Comparison of ENCODE assay signal across 8 cellular contexts in genomic region chr9:113622600-113623400, GRCh38.
DNase-seq lines count a peak whose midpoint lies in the region; ATAC-seq and TF ChIP-seq lines count a peak whose summit lies in the region.

No MANE protein-coding gene starts in this region.

- ATAC-seq in HG02678 (IDR thresholded peaks at IDR 0.05; ENCODE audit: unreplicated experiment) (peak; percentile 65), PC-3 (peak; percentile 64)

- H2AFZ ChIP-seq in PC-3 (ENCODE audit: low read length) = no peak overlapping the region

- CTCF ChIA-PET in PC-3 (lab: Charles Lee) = no interaction called here
- CTCF ChIA-PET in HEK293T (lab: Yijun Ruan, JAX) = no interaction called here

- H3K36me3 ChIP-seq in PC-3 (ENCODE audit: low read depth, low read length) = no peaks in the 10 kb centered on the region

- BruUV-seq in PC-3 (replicated peaks; lab: Mats Ljungman, UMichigan) = no TSS peak

- peak; percentile 43 for DNase-seq in stimulated activated naive CD4-positive, alpha-beta T cell treated with Interleukin-2 at 50 U/mL for 16 hours (lab: John Stamatoyannopoulos, UW)
- DNase-seq in stimulated activated naive CD4-positive, alpha-beta T cell (lab: John Stamatoyannopoulos, UW) = no peak
- DNase-seq in PC-3 (peak; percentile 74), dermis blood vessel endothelial cell (peak; percentile 92), retinal pigment epithelial cell (ENCODE audit: low read depth) (peak; percentile 98), HEK293T (ENCODE audit: extremely low spot score) (no peak), NOMO-1 treated with DMSO at 0.1 percent for 48 hours (lab: John Stamatoyannopoulos, UW; ENCODE audit: unreplicated experiment) (no peak)

- POLR2A ChIA-PET in PC-3 (lab: Charles Lee; ENCODE audit: unreplicated experiment) (no interaction called here), HEK293T (lab: Yijun Ruan, JAX) (no interaction called here)

- peak overlapping the region; percentile 46 for H3K4me2 ChIP-seq in PC-3 (ENCODE audit: low read length)

- no peaks in the 10 kb centered on the region for H3F3A ChIP-seq in PC-3 (ENCODE audit: low read length, unreplicated experiment)

- no peaks in the 10 kb centered on the region for H3K27me3 ChIP-seq in PC-3 (ENCODE audit: low read length)

- H3K9ac ChIP-seq in PC-3 (ENCODE audit: low read length) = no peak overlapping the region

- peak overlapping the region; percentile 48 for H3K27ac ChIP-seq in PC-3 (ENCODE audit: low read length)

- H3K9me2 ChIP-seq in PC-3 (replicated peaks; ENCODE audit: low read length) = no peaks in the 10 kb centered on the region

- intact Hi-C loops in PC-3 (cut with micrococcal nuclease) = no loop called here

- no peaks in the 10 kb centered on the region for H4K20me1 ChIP-seq in PC-3 (ENCODE audit: low read length)

- TF ChIP-seq CTCF in PC-3 (conservative IDR thresholded peaks at IDR 0.05; ENCODE audit: low read depth, low read length) (no peak), retinal pigment epithelial cell (conservative IDR thresholded peaks at IDR 0.05; ENCODE audit: low read depth, low read length) (no peak)

- peaks cover 33% of the 10 kb centered on the region for H3K4me1 ChIP-seq in PC-3 (ENCODE audit: insufficient read depth, low read length)

- no peaks in the 10 kb centered on the region for H3K79me2 ChIP-seq in PC-3 (ENCODE audit: low read length)

- H3K9me3 ChIP-seq in PC-3 (ENCODE audit: low read length) = no peaks in the 10 kb centered on the region

- no peak overlapping the region for H3K4me3 ChIP-seq in PC-3 (ENCODE audit: low read length)
- H3K4me3 ChIP-seq in retinal pigment epithelial cell (ENCODE audit: low read length) = no peak overlapping the region

TF ChIP-seq in HEK293T, 16 proteins besides CTCF, POLR2A, EP300 and RAD21:
- TF ChIP-seq HDGF (IDR thresholded peaks at IDR 0.05; ENCODE audit: borderline replicate concordance) = no peak
- TF ChIP-seq CTBP1 (IDR thresholded peaks at IDR 0.05; ENCODE audit: borderline replicate concordance) = no peak
- TF ChIP-seq NFRKB (IDR thresholded peaks at IDR 0.05) = no peak
- TF ChIP-seq SP1 (IDR thresholded peaks at IDR 0.05) = no peak
- TF ChIP-seq, protein P1, sequence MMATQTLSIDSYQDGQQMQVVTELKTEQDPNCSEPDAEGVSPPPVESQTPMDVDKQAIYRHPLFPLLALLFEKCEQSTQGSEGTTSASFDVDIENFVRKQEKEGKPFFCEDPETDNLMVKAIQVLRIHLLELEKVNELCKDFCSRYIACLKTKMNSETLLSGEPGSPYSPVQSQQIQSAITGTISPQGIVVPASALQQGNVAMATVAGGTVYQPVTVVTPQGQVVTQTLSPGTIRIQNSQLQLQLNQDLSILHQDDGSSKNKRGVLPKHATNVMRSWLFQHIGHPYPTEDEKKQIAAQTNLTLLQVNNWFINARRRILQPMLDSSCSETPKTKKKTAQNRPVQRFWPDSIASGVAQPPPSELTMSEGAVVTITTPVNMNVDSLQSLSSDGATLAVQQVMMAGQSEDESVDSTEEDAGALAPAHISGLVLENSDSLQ (IDR thresholded peaks at IDR 0.05) = no peak
- no peak for TF ChIP-seq L3MBTL2 (conservative IDR thresholded peaks at IDR 0.05)
- TF ChIP-seq FOXK2 (IDR thresholded peaks at IDR 0.05) = no peak
- TF ChIP-seq LEF1 (IDR thresholded peaks at IDR 0.05; ENCODE audit: borderline replicate concordance) = no peak
- no peak for TF ChIP-seq FOXM1 (IDR thresholded peaks at IDR 0.05; ENCODE audit: borderline replicate concordance)
- TF ChIP-seq SUZ12 (IDR thresholded peaks at IDR 0.05) = no peak
- TF ChIP-seq ELF4 (IDR thresholded peaks at IDR 0.05) = no peak
- no peak for TF ChIP-seq ARNT (IDR thresholded peaks at IDR 0.05)
- no peak for TF ChIP-seq ZNF384 (IDR thresholded peaks at IDR 0.05)
TF ChIP-seq in HEK293T: peak in this region for 0.

Comparison
In these comparisons a context has a peak if more than half of its experiments do, and no peak if none do; other contexts are left out.
1. DNase-seq: peak in stimulated activated naive CD4-positive, alpha-beta T cell treated with Interleukin-2 at 50 U/mL for 16 hours (single experiment), PC-3 (single experiment), dermis blood vessel endothelial cell (single experiment) and retinal pigment epithelial cell (single experiment); none in stimulated activated naive CD4-positive, alpha-beta T cell (0 of 6), HEK293T (single experiment) and NOMO-1 treated with DMSO at 0.1 percent for 48 hours (single experiment).